Comparison of ENCODE assay signal across 20 cellular contexts in the genomic region with DNA sequence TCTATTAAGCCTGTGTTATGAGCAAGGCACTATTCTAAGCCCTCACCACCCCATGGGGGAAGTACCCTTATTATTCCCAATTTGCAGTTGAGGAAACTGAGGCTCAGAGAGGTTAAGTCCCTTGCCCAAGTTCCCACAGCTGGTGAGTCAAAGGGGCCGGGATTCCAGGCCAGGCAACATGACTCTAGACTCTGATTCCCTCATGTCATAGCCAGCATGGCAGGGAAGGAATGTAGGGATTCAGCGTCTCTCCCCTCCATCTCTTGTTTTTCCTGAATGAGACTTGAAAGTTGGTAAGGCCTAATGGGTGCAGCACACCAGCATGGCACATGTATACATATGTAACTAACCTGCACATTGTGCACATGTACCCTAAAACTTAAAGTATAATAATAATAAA. TPM values are rescaled to one million over a fixed set of nuclear protein-coding genes. Genes with fewer than 3 reads are reported as not detected.
"Had no signal": no experiment of that assay in that cellular context is flagged by ENCODE, and none has a peak within 500 bp of the region (broad histone marks: within the 10 kb centered on the region; RNA-seq: fewer than 3 reads in every experiment).

No MANE protein-coding gene starts in this region.

- H3K27ac ChIP-seq: heart left ventricle, testis, vagina had no signal

- H3K4me3 ChIP-seq: cardiac muscle cell, heart left ventricle, lower lobe of right lung, testis, vagina had no signal

- DNase-seq: activated naive CD4-positive, alpha-beta T cell treated with Interleukin-2 at 50 U/mL for 16 hours; activated naive CD8-positive, alpha-beta T cell treated with anti-CD3 and anti-CD28 coated beads, Interleukin-2, amount 10 ng/mL, durations not matched to agents 7 days and 5 days; amygdala; cortex of kidney; heart left ventricle; lower lobe of right lung; small intestine; testis had no signal

- H2AFZ ChIP-seq: neural progenitor cell had no signal

- H3K27me3 ChIP-seq: cardiac muscle cell, heart left ventricle, testis, vagina had no signal

- H3K4me1 ChIP-seq: testis had no signal

- H3K9ac ChIP-seq: neural progenitor cell had no signal

- H3K36me3 ChIP-seq: cardiac muscle cell, heart left ventricle, lower lobe of right lung, neural progenitor cell, vagina had no signal

- ATAC-seq: heart left ventricle, left lobe of liver, lower lobe of right lung, sciatic nerve had no signal

- H3K9me3 ChIP-seq: heart left ventricle, lower lobe of right lung, testis, vagina had no signal

RNA-seq across cellular contexts. Expression of a gene that starts 6.7 kb away (rescaled TPM):
- total RNA-seq: cerebellum had no signal

RNA-seq across cellular contexts. Expression of a gene that starts 37.4 kb away (rescaled TPM):
- total RNA-seq: activated naive CD8-positive, alpha-beta T cell treated with anti-CD3 and anti-CD28 coated beads, Interleukin-2, amount 10 ng/mL, durations not matched to agents 7 days and 5 days; fibroblast of villous mesenchyme; kidney; left lobe of liver; lower lobe of right lung; naive thymus-derived CD8-positive, alpha-beta T cell; omental fat pad; posterior vena cava; sciatic nerve; T-helper 2 cell treated with Interferon-gamma antibody and Interleukin-4, amounts not matched to agents 100 ng/mL and 5 ng/mL, for 36 hours; vagina had no signal
- polyA plus RNA-seq: heart left ventricle; naive thymus-derived CD8-positive, alpha-beta T cell had no signal

RNA-seq across cellular contexts. Expression of a gene that starts 59.0 kb away (rescaled TPM):
- total RNA-seq: fibroblast of villous mesenchyme, vagina had no signal
- polyA plus RNA-seq: cardiac muscle cell; naive thymus-derived CD8-positive, alpha-beta T cell had no signal
